22 cellular contexts compared by ENCODE assay signal in genomic region chr4:121253961-121254360, GRCh38.
DNase-seq lines count a peak whose midpoint lies in the region; ATAC-seq and TF ChIP-seq lines count a peak whose summit lies in the region.
"Had no signal": no experiment of that assay in that cellular context is flagged by ENCODE, and none has a peak within 500 bp of the region (broad histone marks: within the 10 kb centered on the region; RNA-seq: fewer than 3 reads in every experiment).

No MANE protein-coding gene starts in this region.

- peak overlapping the region; percentile 89 for H3K27ac Mint-ChIP-seq in activated T-cell treated with anti-CD3 and anti-CD28 coated beads, Interleukin-2, amount 50 U/mL, for 72 hours
- peak overlapping the region; percentile 84 to 90 for H3K27ac Mint-ChIP-seq in T-cell
- peak overlapping the region; percentile 98 to 99 for H3K27ac Mint-ChIP-seq in effector memory CD8-positive, alpha-beta T cell
- H3K27ac Mint-ChIP-seq: activated T-helper 1 cell treated with anti-CD3 and anti-CD28 coated beads, Interleukin-12 subunit alpha, Interleukin-12 subunit beta, Interleukin-2, Interleukin-4 antibody, amounts not matched to agents 30 ng/mL and 10 ng/mL and 1 ng/mL, durations not matched to agents 14 hours and 24 hours and 36 hours; T-helper 2 cell treated with Interferon-gamma antibody and Interleukin-4, amounts not matched to agents 5 μg/mL and 100 μg/mL, for 36 hours had no signal

- DNase-seq in activated T-cell treated with anti-CD3 and anti-CD28 coated beads, Interleukin-2, amount 50 U/mL, for 72 hours, result no peak
- DNase-seq in activated T-cell treated with anti-CD3 and anti-CD28 coated beads, Interleukin-2, amount 50 U/mL, for 4 hours, result no peak
- DNase-seq in T-cell, result peak in 29 of 34 experiments; percentile 4 to 64 (median 26)
- peak; percentile 60 to 68 (median 64) for DNase-seq in effector memory CD8-positive, alpha-beta T cell
- DNase-seq in upper lobe of right lung, result no peak
- DNase-seq in Right ventricle myocardium superior, result no peak
- no peak for DNase-seq in activated CD4-positive, CD25-positive, alpha-beta regulatory T cell (lab: John Stamatoyannopoulos, UW)
- DNase-seq: cortex of kidney; erythroblast; head of caudate nucleus; mesendoderm; NCI-H1092; NCI-H2171 treated with DMSO at 0.1 percent for 48 hours; NCI-H82; stimulated activated CD4-positive, alpha-beta T cell treated with anti-CD3 and anti-CD28 coated beads, Interleukin-2, amount 100 ng/mL, for 24 hours; thyroid gland had no signal

- H3K4me3 ChIP-seq in upper lobe of right lung, result no peak overlapping the region
- H3K4me3 ChIP-seq: right atrium auricular region, thyroid gland had no signal

- H3K36me3 Mint-ChIP-seq in activated T-cell treated with anti-CD3 and anti-CD28 coated beads, Interleukin-2, amount 50 U/mL, for 72 hours (ENCODE audit: insufficient read depth in 2 of 2), result peaks cover 0 to 6% of the 10 kb centered on the region in 2 donors
- no peaks in the 10 kb centered on the region for H3K36me3 Mint-ChIP-seq in activated T-cell treated with anti-CD3 and anti-CD28 coated beads, Interleukin-2, amount 50 U/mL, for 4 hours (ENCODE audit: insufficient read depth)
- H3K36me3 Mint-ChIP-seq in T-cell, result no peaks in the 10 kb centered on the region
- H3K36me3 Mint-ChIP-seq in effector memory CD8-positive, alpha-beta T cell (ENCODE audit: insufficient read depth), result peaks cover 11% of the 10 kb centered on the region

- peaks cover 80% of the 10 kb centered on the region for H3K4me1 Mint-ChIP-seq in activated T-cell treated with anti-CD3 and anti-CD28 coated beads, Interleukin-2, amount 50 U/mL, for 72 hours (ENCODE audit: low read depth)
- peaks cover 74% of the 10 kb centered on the region for H3K4me1 Mint-ChIP-seq in activated T-cell treated with anti-CD3 and anti-CD28 coated beads, Interleukin-2, amount 50 U/mL, for 4 hours (ENCODE audit: low read depth)
- peaks cover 66 to 67% (median 67%) of the 10 kb centered on the region in 3 donors for H3K4me1 Mint-ChIP-seq in T-cell
- H3K4me1 Mint-ChIP-seq in effector memory CD8-positive, alpha-beta T cell (ENCODE audit: low read depth in 2 of 2), result peaks cover 39 to 57% of the 10 kb centered on the region in 2 donors

- H3K4me3 Mint-ChIP-seq in activated T-cell treated with anti-CD3 and anti-CD28 coated beads, Interleukin-2, amount 50 U/mL, for 72 hours, result peak overlapping the region in 1 of 2 donors; percentile 63
- no peak overlapping the region for H3K4me3 Mint-ChIP-seq in activated T-cell treated with anti-CD3 and anti-CD28 coated beads, Interleukin-2, amount 50 U/mL, for 4 hours
- peak overlapping the region in 1 of 3 donors; percentile 7 for H3K4me3 Mint-ChIP-seq in T-cell
- H3K4me3 Mint-ChIP-seq in effector memory CD8-positive, alpha-beta T cell, result peak overlapping the region; percentile 62 to 70
- H3K4me3 Mint-ChIP-seq: activated T-helper 1 cell treated with anti-CD3 and anti-CD28 coated beads, Interleukin-12 subunit alpha, Interleukin-12 subunit beta, Interleukin-2, Interleukin-4 antibody, amounts not matched to agents 30 ng/mL and 10 ng/mL and 1 ng/mL, durations not matched to agents 14 hours and 24 hours and 36 hours; T-helper 2 cell treated with Interferon-gamma antibody and Interleukin-4, amounts not matched to agents 5 μg/mL and 100 μg/mL, for 36 hours had no signal

- no peak for TF ChIP-seq CTCF in upper lobe of right lung (IDR thresholded peaks at IDR 0.05)

- no peaks in the 10 kb centered on the region for H3K27me3 Mint-ChIP-seq in activated T-cell treated with anti-CD3 and anti-CD28 coated beads, Interleukin-2, amount 50 U/mL, for 72 hours (ENCODE audit: low read depth)
- no peaks in the 10 kb centered on the region for H3K27me3 Mint-ChIP-seq in activated T-cell treated with anti-CD3 and anti-CD28 coated beads, Interleukin-2, amount 50 U/mL, for 4 hours (ENCODE audit: low read depth)
- no peaks in the 10 kb centered on the region for H3K27me3 Mint-ChIP-seq in T-cell
- no peaks in the 10 kb centered on the region for H3K27me3 Mint-ChIP-seq in effector memory CD8-positive, alpha-beta T cell

- CTCF ChIA-PET in T-cell (lab: Charles Lee), result interaction anchor here (0.6 to 3.3 kb wide), 13 partner anchors 10 to 1667 kb away, joined by 3 to 33 read pairs (median 6); no protein-coding TSS in a partner anchor

- ATAC-seq in activated T-cell treated with anti-CD3 and anti-CD28 coated beads, Interleukin-2, amount 50 U/mL, for 72 hours (replicated peaks in 1 of 2), result peak in 1 of 2 donors; percentile 32
- ATAC-seq in activated T-cell treated with anti-CD3 and anti-CD28 coated beads, Interleukin-2, amount 50 U/mL, for 4 hours, result no peak
- ATAC-seq in T-cell (replicated peaks in 1 of 4) (peak in 3 of 4 experiments; percentile 37 to 69 (median 45)), upper lobe of right lung (peak; percentile 33), Right ventricle myocardium superior (ENCODE audit: poor library complexity) (no peak), GM18861 (IDR thresholded peaks at IDR 0.05; ENCODE audit: unreplicated experiment) (no peak)
- ATAC-seq in effector memory CD8-positive, alpha-beta T cell (replicated peaks), result peak; percentile 81
- ATAC-seq: Right ventricle myocardium inferior had no signal

- peak overlapping the region; percentile 48 for H3K27ac ChIP-seq in upper lobe of right lung
- H3K27ac ChIP-seq: neutrophil, right atrium auricular region, thyroid gland had no signal

- peaks cover 9% of the 10 kb centered on the region for H3K4me1 ChIP-seq in upper lobe of right lung
- H3K4me1 ChIP-seq: right atrium auricular region, thyroid gland had no signal

- H3K9me3 Mint-ChIP-seq in activated T-cell treated with anti-CD3 and anti-CD28 coated beads, Interleukin-2, amount 50 U/mL, for 72 hours, result peaks cover 0 to 3% of the 10 kb centered on the region in 2 donors
- H3K9me3 Mint-ChIP-seq in activated T-cell treated with anti-CD3 and anti-CD28 coated beads, Interleukin-2, amount 50 U/mL, for 4 hours, result no peaks in the 10 kb centered on the region
- no peaks in the 10 kb centered on the region for H3K9me3 Mint-ChIP-seq in T-cell
- H3K9me3 Mint-ChIP-seq in effector memory CD8-positive, alpha-beta T cell, result no peaks in the 10 kb centered on the region

- H3K9me3 ChIP-seq in upper lobe of right lung, result no peaks in the 10 kb centered on the region
- H3K9me3 ChIP-seq: neutrophil, right atrium auricular region, thyroid gland had no signal

- H3K36me3 ChIP-seq in upper lobe of right lung, result no peaks in the 10 kb centered on the region
- H3K36me3 ChIP-seq: neutrophil, right atrium auricular region, thyroid gland had no signal

- intact Hi-C loops in upper lobe of right lung (cut with DNase I) (loop anchor here (10.0 kb wide), 1 partner anchor 59 kb away; no protein-coding TSS in a partner anchor), Right ventricle myocardium superior (cut with DNase I) (loop anchor here (2.0 kb wide), 1 partner anchor 61 kb away; no protein-coding TSS in a partner anchor)

- no peaks in the 10 kb centered on the region for H3K27me3 ChIP-seq in upper lobe of right lung
- H3K27me3 ChIP-seq: neutrophil, right atrium auricular region, thyroid gland had no signal

- POLR2A ChIA-PET in T-cell (lab: Charles Lee), result interaction anchor here (0.6 to 1.0 kb wide), 3 partner anchors 32 to 71 kb away, joined by 3 to 7 read pairs (median 4); no protein-coding TSS in a partner anchor

Comparison
In these comparisons a context has a peak if more than half of its experiments do, and no peak if none do; other contexts are left out.
1. ATAC-seq: peak in T-cell (3 of 4), effector memory CD8-positive, alpha-beta T cell (single experiment) and upper lobe of right lung (single experiment); none in activated T-cell treated with anti-CD3 and anti-CD28 coated beads, Interleukin-2, amount 50 U/mL, for 4 hours (0 of 2), Right ventricle myocardium superior (single experiment) and GM18861 (single experiment).
2. DNase-seq: peak in T-cell (29 of 34) and effector memory CD8-positive, alpha-beta T cell (3 of 3); none in activated T-cell treated with anti-CD3 and anti-CD28 coated beads, Interleukin-2, amount 50 U/mL, for 72 hours (0 of 2), activated T-cell treated with anti-CD3 and anti-CD28 coated beads, Interleukin-2, amount 50 U/mL, for 4 hours (single experiment), upper lobe of right lung (single experiment), Right ventricle myocardium superior (single experiment) and activated CD4-positive, CD25-positive, alpha-beta regulatory T cell (0 of 4).
3. Peak in every context shown above with its lines, with median percentiles within 50 percentile points of each other: H3K27ac Mint-ChIP-seq.